17 cellular contexts compared by ENCODE assay signal in the genomic region with DNA sequence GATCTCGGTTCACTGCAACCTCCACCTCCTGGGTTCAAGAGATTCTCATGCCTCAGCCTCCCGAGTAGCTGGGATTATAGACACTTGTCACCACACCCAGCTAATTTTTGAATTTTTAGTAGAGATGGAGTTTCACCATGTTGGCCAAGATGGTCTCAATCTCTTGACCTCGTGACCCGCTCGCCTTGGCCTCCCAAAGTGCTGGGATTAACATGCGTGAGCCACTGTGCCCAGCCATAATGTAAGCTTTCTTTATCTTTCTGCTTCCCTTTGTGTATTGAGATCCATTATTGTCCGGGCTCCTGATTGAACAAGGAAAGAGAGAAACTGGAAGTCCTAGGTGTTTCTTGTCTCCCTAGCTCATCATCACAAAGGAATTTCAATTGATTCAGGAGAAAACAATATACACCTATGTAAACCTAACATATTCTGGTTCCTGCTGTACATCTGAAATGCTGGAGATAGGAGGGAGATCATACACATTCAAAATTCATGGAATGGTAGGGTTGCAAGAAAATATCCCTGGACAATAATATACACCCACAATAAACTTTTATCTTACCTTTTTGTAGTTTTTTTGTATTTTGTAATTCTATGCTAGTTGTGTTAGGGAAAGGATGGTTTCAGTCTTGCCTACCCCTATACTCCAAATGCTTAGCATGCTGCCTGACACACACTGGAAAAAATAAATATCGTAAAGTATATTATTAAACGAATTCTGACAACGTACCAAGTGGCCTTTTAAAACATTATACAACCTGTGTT.
"Had no signal": no experiment of that assay in that cellular context is flagged by ENCODE, and none has a peak within 500 bp of the region (broad histone marks: within the 10 kb centered on the region; RNA-seq: fewer than 3 reads in every experiment).

No MANE protein-coding gene starts in this region.

- H3K4me3 Mint-ChIP-seq: endodermal cell; immature natural killer cell; naive thymus-derived CD8-positive, alpha-beta T cell had no signal

- H3K4me3 ChIP-seq: coronary artery, esophagus muscularis mucosa, gastroesophageal sphincter, mucosa of descending colon, right atrium auricular region, sigmoid colon, skin epidermis, stomach, thoracic aorta, transverse colon had no signal

- H3K36me3 ChIP-seq: esophagus muscularis mucosa, gastroesophageal sphincter, right atrium auricular region, sigmoid colon, stomach, thoracic aorta, transverse colon had no signal

- H3K36me3 Mint-ChIP-seq: immature natural killer cell; naive thymus-derived CD8-positive, alpha-beta T cell had no signal

- H3K9me3 Mint-ChIP-seq: immature natural killer cell; naive thymus-derived CD8-positive, alpha-beta T cell had no signal

- H3K27me3 ChIP-seq: esophagus muscularis mucosa, gastroesophageal sphincter, right atrium auricular region, sigmoid colon, stomach, transverse colon had no signal

- H3K27ac ChIP-seq: coronary artery, esophagus muscularis mucosa, gastroesophageal sphincter, right atrium auricular region, sigmoid colon, skin epidermis, thoracic aorta, transverse colon had no signal

- H3K27ac Mint-ChIP-seq: endodermal cell; immature natural killer cell; naive thymus-derived CD8-positive, alpha-beta T cell had no signal

- H3K9me3 ChIP-seq: esophagus muscularis mucosa, gastroesophageal sphincter, mucosa of descending colon, right atrium auricular region, sigmoid colon, stomach, thoracic aorta, transverse colon had no signal

- H3K4me1 Mint-ChIP-seq: endodermal cell; immature natural killer cell; naive thymus-derived CD8-positive, alpha-beta T cell had no signal

- ATAC-seq: gastroesophageal sphincter; naive thymus-derived CD8-positive, alpha-beta T cell had no signal

- H3K4me1 ChIP-seq: esophagus muscularis mucosa, gastroesophageal sphincter, sigmoid colon had no signal

- DNase-seq: effector CD4-positive, alpha-beta T cell; glutamatergic neuron; immature natural killer cell; sigmoid colon; stimulated activated CD4-positive, alpha-beta T cell treated with anti-CD3 and anti-CD28 coated beads, Interleukin-2, amount 100 ng/mL, for 24 hours; stimulated activated naive CD4-positive, alpha-beta T cell had no signal
